In the genomic region with DNA sequence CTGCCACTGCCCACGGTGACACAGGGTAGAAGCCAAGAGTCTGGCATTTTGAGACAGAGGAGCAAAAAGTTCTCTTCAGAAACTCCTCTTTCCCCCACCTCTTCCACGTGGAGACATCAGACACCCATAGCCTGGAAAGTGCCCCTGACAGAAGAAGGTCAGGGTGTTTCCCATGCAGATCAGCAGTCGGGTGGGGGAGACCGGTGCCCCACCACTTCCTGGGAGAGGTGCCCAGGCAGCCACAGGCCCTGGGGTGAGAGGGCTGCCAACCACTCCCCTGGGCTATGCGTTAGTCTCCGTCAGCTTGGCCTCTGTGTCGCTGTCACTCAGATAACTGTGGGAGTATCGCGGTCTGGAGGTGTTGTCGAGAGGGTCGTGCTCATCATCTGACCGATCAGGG, we compare ENCODE assay signal across 21 cellular contexts. TPM values are rescaled to one million over a fixed set of nuclear protein-coding genes. Genes with fewer than 3 reads are reported as not detected.
A peak's percentile ranks its signal among the peaks of the same experiment; 100 is the strongest.
DNase-seq lines count a peak whose midpoint lies in the region; ATAC-seq and TF ChIP-seq lines count a peak whose summit lies in the region.
"Had no signal": no experiment of that assay in that cellular context is flagged by ENCODE, and none has a peak within 500 bp of the region (broad histone marks: within the 10 kb centered on the region; RNA-seq: fewer than 3 reads in every experiment).

No MANE protein-coding gene starts in this region.

- no peak overlapping the region for H3K27ac Mint-ChIP-seq in activated naive CD8-positive, alpha-beta T cell treated with anti-CD3 and anti-CD28 coated beads, Interleukin-2, amount 50 U/mL, for 24 hours
- no peak overlapping the region for H3K27ac Mint-ChIP-seq in activated naive CD8-positive, alpha-beta T cell treated with anti-CD3 and anti-CD28 coated beads for 36 hours
- no peak overlapping the region for H3K27ac Mint-ChIP-seq in central memory CD8-positive, alpha-beta T cell (ENCODE audit: low read depth)
- H3K27ac Mint-ChIP-seq in immature natural killer cell, result peak overlapping the region; percentile 67 to 94 (median 84)
- H3K27ac Mint-ChIP-seq in activated CD8-positive, alpha-beta T cell treated with anti-CD3 and anti-CD28 coated beads, Interleukin-2, amount 10 ng/mL, durations not matched to agents 7 days and 5 days, result no peak overlapping the region

- TF ChIP-seq POLR2A in gastrocnemius medialis (IDR thresholded peaks at IDR 0.05), result no peak

- peak overlapping the region in 3 of 4 donors; percentile 15 to 51 (median 16) for H3K27ac ChIP-seq in gastrocnemius medialis
- H3K27ac ChIP-seq: 22Rv1; BLaER1 treated with 17β-estradiol and CSF1 and Interleukin-3, amounts not matched to agents 10 nM and 100 nM had no signal

- DNase-seq in activated naive CD8-positive, alpha-beta T cell treated with anti-CD3 and anti-CD28 coated beads, Interleukin-2, amount 50 U/mL, for 24 hours, result no peak
- DNase-seq in activated naive CD8-positive, alpha-beta T cell treated with anti-CD3 and anti-CD28 coated beads for 36 hours, result no peak
- DNase-seq in central memory CD8-positive, alpha-beta T cell (ENCODE audit: low spot score in 2 of 2), result no peak
- DNase-seq in immature natural killer cell (peak; percentile 64 to 77 (median 74)), gastrocnemius medialis (peak in 1 of 2 donors; percentile 55), D341Med (ENCODE audit: low spot score) (no peak), ureter (ENCODE audit: low spot score) (no peak)
- DNase-seq in activated CD8-positive, alpha-beta T cell treated with anti-CD3 and anti-CD28 coated beads, Interleukin-2, amount 10 ng/mL, durations not matched to agents 7 days and 5 days, result no peak
- DNase-seq: Calu3; CD4-positive, alpha-beta memory T cell; GDM1; KG1; NCI-H1092 treated with DMSO at 0.1 percent for 48 hours; NCI-H1436 treated with DMSO at 0.1 percent for 48 hours; NCI-H2029; NCI-H345; NCI-H524; OCI-M1; SHP77 had no signal

- POLR2A ChIA-PET in activated CD8-positive, alpha-beta T cell treated with anti-CD3 and anti-CD28 coated beads, Interleukin-2, amount 10 ng/mL, durations not matched to agents 7 days and 5 days (lab: Charles Lee), result no interaction called here

- ATAC-seq in activated naive CD8-positive, alpha-beta T cell treated with anti-CD3 and anti-CD28 coated beads, Interleukin-2, amount 50 U/mL, for 24 hours, result peak; percentile 41
- ATAC-seq in central memory CD8-positive, alpha-beta T cell (replicated peaks; ENCODE audit: extremely low read depth, poor library complexity, severe bottlenecking), result peak; percentile 56
- peak in 1 of 2 donors; percentile 28 for ATAC-seq in gastrocnemius medialis
- no peak for ATAC-seq in activated CD8-positive, alpha-beta T cell treated with anti-CD3 and anti-CD28 coated beads, Interleukin-2, amount 10 ng/mL, durations not matched to agents 7 days and 5 days

- H3K27me3 Mint-ChIP-seq in activated naive CD8-positive, alpha-beta T cell treated with anti-CD3 and anti-CD28 coated beads, Interleukin-2, amount 50 U/mL, for 24 hours, result no peaks in the 10 kb centered on the region
- no peaks in the 10 kb centered on the region for H3K27me3 Mint-ChIP-seq in activated naive CD8-positive, alpha-beta T cell treated with anti-CD3 and anti-CD28 coated beads for 36 hours
- no peaks in the 10 kb centered on the region for H3K27me3 Mint-ChIP-seq in central memory CD8-positive, alpha-beta T cell
- H3K27me3 Mint-ChIP-seq in immature natural killer cell (ENCODE audit: low read depth in 3 of 3), result peaks cover 1 to 8% (median 3%) of the 10 kb centered on the region in 3 donors
- H3K27me3 Mint-ChIP-seq in activated CD8-positive, alpha-beta T cell treated with anti-CD3 and anti-CD28 coated beads, Interleukin-2, amount 10 ng/mL, durations not matched to agents 7 days and 5 days (ENCODE audit: low read depth), result no peaks in the 10 kb centered on the region
- H3K27me3 Mint-ChIP-seq: CD4-positive, alpha-beta memory T cell had no signal

- in situ Hi-C loops in gastrocnemius medialis (cut with MboI; ENCODE audit: low sequenced_read_pairs in 4 of 4), result no loop called here

- no peaks in the 10 kb centered on the region for H3K9me3 Mint-ChIP-seq in activated naive CD8-positive, alpha-beta T cell treated with anti-CD3 and anti-CD28 coated beads, Interleukin-2, amount 50 U/mL, for 24 hours
- H3K9me3 Mint-ChIP-seq in activated naive CD8-positive, alpha-beta T cell treated with anti-CD3 and anti-CD28 coated beads for 36 hours, result no peaks in the 10 kb centered on the region
- H3K9me3 Mint-ChIP-seq in central memory CD8-positive, alpha-beta T cell, result no peaks in the 10 kb centered on the region
- no peaks in the 10 kb centered on the region for H3K9me3 Mint-ChIP-seq in immature natural killer cell
- no peaks in the 10 kb centered on the region for H3K9me3 Mint-ChIP-seq in activated CD8-positive, alpha-beta T cell treated with anti-CD3 and anti-CD28 coated beads, Interleukin-2, amount 10 ng/mL, durations not matched to agents 7 days and 5 days (ENCODE audit: insufficient read depth)
- H3K9me3 Mint-ChIP-seq: CD4-positive, alpha-beta memory T cell had no signal

- CTCF ChIA-PET in activated CD8-positive, alpha-beta T cell treated with anti-CD3 and anti-CD28 coated beads, Interleukin-2, amount 10 ng/mL, durations not matched to agents 7 days and 5 days (lab: Charles Lee), result no interaction called here

- TF ChIP-seq CTCF in gastrocnemius medialis (IDR thresholded peaks at IDR 0.05 in 4 of 5, conservative IDR thresholded peaks at IDR 0.05 in 1 of 5), result no peak

- H3K4me3 ChIP-seq in gastrocnemius medialis, result no peak overlapping the region
- H3K4me3 ChIP-seq: BLaER1 treated with 17β-estradiol and CSF1 and Interleukin-3, amounts not matched to agents 10 nM and 100 nM had no signal

- peaks cover 0 to 51% of the 10 kb centered on the region in 2 donors for H3K36me3 ChIP-seq in gastrocnemius medialis

- H3K9me3 ChIP-seq in gastrocnemius medialis, result no peaks in the 10 kb centered on the region
- H3K9me3 ChIP-seq: BLaER1 treated with 17β-estradiol and CSF1 and Interleukin-3, amounts not matched to agents 10 nM and 100 nM had no signal

- intact Hi-C loops in gastrocnemius medialis (cut with DNase I; ENCODE audit: low total_unique reads), result no loop called here

- H3K27me3 ChIP-seq in gastrocnemius medialis, result no peaks in the 10 kb centered on the region
- H3K27me3 ChIP-seq: BLaER1 treated with 17β-estradiol and CSF1 and Interleukin-3, amounts not matched to agents 10 nM and 100 nM had no signal

- no peak overlapping the region for H3K4me3 Mint-ChIP-seq in activated naive CD8-positive, alpha-beta T cell treated with anti-CD3 and anti-CD28 coated beads, Interleukin-2, amount 50 U/mL, for 24 hours
- no peak overlapping the region for H3K4me3 Mint-ChIP-seq in activated naive CD8-positive, alpha-beta T cell treated with anti-CD3 and anti-CD28 coated beads for 36 hours
- H3K4me3 Mint-ChIP-seq in central memory CD8-positive, alpha-beta T cell, result no peak overlapping the region
- H3K4me3 Mint-ChIP-seq in immature natural killer cell, result peak overlapping the region; percentile 56 to 80 (median 70)
- H3K4me3 Mint-ChIP-seq in activated CD8-positive, alpha-beta T cell treated with anti-CD3 and anti-CD28 coated beads, Interleukin-2, amount 10 ng/mL, durations not matched to agents 7 days and 5 days, result no peak overlapping the region
- H3K4me3 Mint-ChIP-seq: CD4-positive, alpha-beta memory T cell had no signal

- peaks cover 18 to 28% of the 10 kb centered on the region in 2 donors for H3K4me1 ChIP-seq in gastrocnemius medialis

- peaks cover 2% of the 10 kb centered on the region for H3K36me3 Mint-ChIP-seq in activated naive CD8-positive, alpha-beta T cell treated with anti-CD3 and anti-CD28 coated beads, Interleukin-2, amount 50 U/mL, for 24 hours (ENCODE audit: low read depth)
- no peaks in the 10 kb centered on the region for H3K36me3 Mint-ChIP-seq in activated naive CD8-positive, alpha-beta T cell treated with anti-CD3 and anti-CD28 coated beads for 36 hours
- H3K36me3 Mint-ChIP-seq in central memory CD8-positive, alpha-beta T cell (ENCODE audit: insufficient read depth), result peaks cover 16% of the 10 kb centered on the region
- peaks cover 0 to 10% (median 3%) of the 10 kb centered on the region in 3 donors for H3K36me3 Mint-ChIP-seq in immature natural killer cell
- H3K36me3 Mint-ChIP-seq in activated CD8-positive, alpha-beta T cell treated with anti-CD3 and anti-CD28 coated beads, Interleukin-2, amount 10 ng/mL, durations not matched to agents 7 days and 5 days (ENCODE audit: low read depth), result no peaks in the 10 kb centered on the region

- no peaks in the 10 kb centered on the region for H3K4me1 Mint-ChIP-seq in activated naive CD8-positive, alpha-beta T cell treated with anti-CD3 and anti-CD28 coated beads, Interleukin-2, amount 50 U/mL, for 24 hours
- H3K4me1 Mint-ChIP-seq in activated naive CD8-positive, alpha-beta T cell treated with anti-CD3 and anti-CD28 coated beads for 36 hours, result no peaks in the 10 kb centered on the region
- H3K4me1 Mint-ChIP-seq in central memory CD8-positive, alpha-beta T cell, result peaks cover 26% of the 10 kb centered on the region
- H3K4me1 Mint-ChIP-seq in immature natural killer cell, result peaks cover 25 to 34% of the 10 kb centered on the region in 2 donors
- H3K4me1 Mint-ChIP-seq in activated CD8-positive, alpha-beta T cell treated with anti-CD3 and anti-CD28 coated beads, Interleukin-2, amount 10 ng/mL, durations not matched to agents 7 days and 5 days (ENCODE audit: low read depth), result no peaks in the 10 kb centered on the region

RNA-seq across cellular contexts. Expression of gene PIPOX, which starts 31.5 kb away (rescaled TPM):
- total RNA-seq in activated naive CD8-positive, alpha-beta T cell treated with anti-CD3 and anti-CD28 coated beads for 36 hours, result 1 to 10 TPM; 1.3 to 2.0 TPM
- 1 to 10 TPM; 1.6 to 2.7 (median 2.0) TPM for polyA plus RNA-seq in immature natural killer cell
- total RNA-seq in gastrocnemius medialis (1 to 10 TPM in 2 of 4 donors, under 1 TPM in 2; 0.42 to 2.4 (median 1.1) TPM), ureter (2.8 TPM)
- 1 to 10 TPM in 1 of 2 experiments, under 1 TPM in 1; 0.53 to 1.5 TPM for total RNA-seq in activated CD8-positive, alpha-beta T cell treated with anti-CD3 and anti-CD28 coated beads, Interleukin-2, amount 10 ng/mL, durations not matched to agents 7 days and 5 days

Comparison
In these comparisons a context has a peak if more than half of its experiments do, and no peak if none do; other contexts are left out.
1. DNase-seq: peak in immature natural killer cell (3 of 3); none in activated naive CD8-positive, alpha-beta T cell treated with anti-CD3 and anti-CD28 coated beads, Interleukin-2, amount 50 U/mL, for 24 hours (single experiment), activated naive CD8-positive, alpha-beta T cell treated with anti-CD3 and anti-CD28 coated beads for 36 hours (single experiment), central memory CD8-positive, alpha-beta T cell (0 of 2), activated CD8-positive, alpha-beta T cell treated with anti-CD3 and anti-CD28 coated beads, Interleukin-2, amount 10 ng/mL, durations not matched to agents 7 days and 5 days (single experiment), D341Med (single experiment) and ureter (single experiment).
2. H3K27ac Mint-ChIP-seq: peak in immature natural killer cell (6 of 6); none in activated naive CD8-positive, alpha-beta T cell treated with anti-CD3 and anti-CD28 coated beads, Interleukin-2, amount 50 U/mL, for 24 hours (single experiment), activated naive CD8-positive, alpha-beta T cell treated with anti-CD3 and anti-CD28 coated beads for 36 hours (single experiment), central memory CD8-positive, alpha-beta T cell (single experiment) and activated CD8-positive, alpha-beta T cell treated with anti-CD3 and anti-CD28 coated beads, Interleukin-2, amount 10 ng/mL, durations not matched to agents 7 days and 5 days (single experiment).
3. H3K4me3 Mint-ChIP-seq: peak in immature natural killer cell (5 of 5); none in activated naive CD8-positive, alpha-beta T cell treated with anti-CD3 and anti-CD28 coated beads, Interleukin-2, amount 50 U/mL, for 24 hours (single experiment), activated naive CD8-positive, alpha-beta T cell treated with anti-CD3 and anti-CD28 coated beads for 36 hours (single experiment), central memory CD8-positive, alpha-beta T cell (single experiment) and activated CD8-positive, alpha-beta T cell treated with anti-CD3 and anti-CD28 coated beads, Interleukin-2, amount 10 ng/mL, durations not matched to agents 7 days and 5 days (single experiment).